In the genomic region with DNA sequence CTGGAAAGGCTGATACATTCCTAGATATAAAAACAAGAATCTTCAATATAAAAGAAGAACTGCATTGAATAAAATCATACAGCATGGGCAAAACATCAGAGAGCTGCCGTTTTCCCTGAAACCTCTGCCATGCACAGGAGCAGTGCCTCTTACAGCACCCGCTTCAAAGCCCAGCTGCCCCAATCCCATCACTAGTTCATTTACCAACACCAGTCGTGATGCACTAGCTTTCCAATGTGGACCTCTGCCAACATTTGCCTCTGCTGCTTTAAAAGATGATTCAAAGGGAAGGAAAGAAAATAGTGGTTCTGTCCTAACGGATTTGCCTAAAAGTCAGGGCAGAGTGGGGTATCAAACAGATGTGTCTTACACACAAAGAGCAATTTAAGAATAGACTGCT, we compare ENCODE assay signal across 23 cellular contexts. TPM values are rescaled to one million over a fixed set of nuclear protein-coding genes. Genes with fewer than 3 reads are reported as not detected.
"Had no signal": no experiment of that assay in that cellular context is flagged by ENCODE, and none has a peak within 500 bp of the region (broad histone marks: within the 10 kb centered on the region; RNA-seq: fewer than 3 reads in every experiment).

No MANE protein-coding gene starts in this region.

- H3K36me3 ChIP-seq: uterus had no signal

- H3K27me3 Mint-ChIP-seq: activated CD8-positive, alpha-beta T cell treated with anti-CD3 and anti-CD28 coated beads for 36 hours; activated naive CD4-positive, alpha-beta T cell treated with anti-CD3 and anti-CD28 coated beads, Interleukin-2, amount 10 ng/mL, durations not matched to agents 7 days and 5 days; activated naive CD8-positive, alpha-beta T cell treated with anti-CD3 and anti-CD28 coated beads, Interleukin-2, amount 50 U/mL, for 24 hours; activated T-cell treated with anti-CD3 and anti-CD28 coated beads, Interleukin-2, amount 50 U/mL, for 24 hours had no signal

- H3K4me1 ChIP-seq: lower lobe of right lung, pancreas, right lobe of liver, stomach, transverse colon, uterus had no signal

- H3K4me1 Mint-ChIP-seq: nephron had no signal

- H3K27ac ChIP-seq: cardiac muscle cell, epithelial cell of prostate, lower lobe of right lung, neutrophil, pancreas, right lobe of liver, skin epidermis, stomach, transverse colon, uterus had no signal

- DNase-seq: activated CD4-positive, alpha-beta T cell treated with anti-CD3 and anti-CD28 coated beads for 48 hours; activated CD4-positive, CD25-positive, alpha-beta regulatory T cell; activated CD8-positive, alpha-beta T cell treated with anti-CD3 and anti-CD28 coated beads for 36 hours; activated naive CD4-positive, alpha-beta T cell treated with anti-CD3 and anti-CD28 coated beads, Interleukin-2, amount 10 ng/mL, durations not matched to agents 7 days and 5 days; activated naive CD8-positive, alpha-beta T cell treated with anti-CD3 and anti-CD28 coated beads, Interleukin-2, amount 50 U/mL, for 24 hours; activated T-cell treated with anti-CD3 and anti-CD28 coated beads, Interleukin-2, amount 50 U/mL, for 24 hours; cortex of kidney; foreskin fibroblast; kidney; lower lobe of right lung; pancreas; right lobe of liver; stimulated activated CD4-positive, alpha-beta T cell treated with anti-CD3 and anti-CD28 coated beads, Interleukin-2, amount 100 ng/mL, for 24 hours; stomach; T1000; transverse colon; uterus had no signal

- H3K27ac Mint-ChIP-seq: activated CD8-positive, alpha-beta T cell treated with anti-CD3 and anti-CD28 coated beads for 36 hours; activated naive CD4-positive, alpha-beta T cell treated with anti-CD3 and anti-CD28 coated beads, Interleukin-2, amount 10 ng/mL, durations not matched to agents 7 days and 5 days; activated T-cell treated with anti-CD3 and anti-CD28 coated beads, Interleukin-2, amount 50 U/mL, for 24 hours; nephron; stimulated activated effector memory CD8-positive, alpha-beta T cell treated with anti-CD3 and anti-CD28 coated beads, Interleukin-12 subunit alpha, Interleukin-12 subunit beta, amount 100 ng/mL, for 72 hours had no signal

- H3K4me3 Mint-ChIP-seq: activated CD8-positive, alpha-beta T cell treated with anti-CD3 and anti-CD28 coated beads for 36 hours; activated naive CD4-positive, alpha-beta T cell treated with anti-CD3 and anti-CD28 coated beads, Interleukin-2, amount 10 ng/mL, durations not matched to agents 7 days and 5 days; activated naive CD8-positive, alpha-beta T cell treated with anti-CD3 and anti-CD28 coated beads, Interleukin-2, amount 50 U/mL, for 24 hours; activated T-cell treated with anti-CD3 and anti-CD28 coated beads, Interleukin-2, amount 50 U/mL, for 24 hours; nephron; stimulated activated effector memory CD8-positive, alpha-beta T cell treated with anti-CD3 and anti-CD28 coated beads, Interleukin-12 subunit alpha, Interleukin-12 subunit beta, amount 100 ng/mL, for 72 hours had no signal

- FAIRE-seq: kidney, pancreas had no signal

- H3K27me3 ChIP-seq: cardiac muscle cell, neutrophil, pancreas, right lobe of liver, stomach, transverse colon, uterus had no signal

- H3K4me3 ChIP-seq: cardiac muscle cell, lower lobe of right lung, pancreas, right lobe of liver, skin epidermis, stomach, transverse colon, uterus had no signal

- H3K9me3 ChIP-seq: lower lobe of right lung, neutrophil, pancreas, right lobe of liver, stomach, transverse colon, uterus had no signal

- H3K9me3 Mint-ChIP-seq: activated CD8-positive, alpha-beta T cell treated with anti-CD3 and anti-CD28 coated beads for 36 hours; activated naive CD4-positive, alpha-beta T cell treated with anti-CD3 and anti-CD28 coated beads, Interleukin-2, amount 10 ng/mL, durations not matched to agents 7 days and 5 days; activated naive CD8-positive, alpha-beta T cell treated with anti-CD3 and anti-CD28 coated beads, Interleukin-2, amount 50 U/mL, for 24 hours; activated T-cell treated with anti-CD3 and anti-CD28 coated beads, Interleukin-2, amount 50 U/mL, for 24 hours; nephron; stimulated activated effector memory CD8-positive, alpha-beta T cell treated with anti-CD3 and anti-CD28 coated beads, Interleukin-12 subunit alpha, Interleukin-12 subunit beta, amount 100 ng/mL, for 72 hours had no signal

RNA-seq across cellular contexts. Expression of a gene that starts 43.4 kb away (rescaled TPM):
- total RNA-seq: cardiac muscle cell had no signal
